8 cellular contexts compared by ENCODE assay signal in the genomic region with DNA sequence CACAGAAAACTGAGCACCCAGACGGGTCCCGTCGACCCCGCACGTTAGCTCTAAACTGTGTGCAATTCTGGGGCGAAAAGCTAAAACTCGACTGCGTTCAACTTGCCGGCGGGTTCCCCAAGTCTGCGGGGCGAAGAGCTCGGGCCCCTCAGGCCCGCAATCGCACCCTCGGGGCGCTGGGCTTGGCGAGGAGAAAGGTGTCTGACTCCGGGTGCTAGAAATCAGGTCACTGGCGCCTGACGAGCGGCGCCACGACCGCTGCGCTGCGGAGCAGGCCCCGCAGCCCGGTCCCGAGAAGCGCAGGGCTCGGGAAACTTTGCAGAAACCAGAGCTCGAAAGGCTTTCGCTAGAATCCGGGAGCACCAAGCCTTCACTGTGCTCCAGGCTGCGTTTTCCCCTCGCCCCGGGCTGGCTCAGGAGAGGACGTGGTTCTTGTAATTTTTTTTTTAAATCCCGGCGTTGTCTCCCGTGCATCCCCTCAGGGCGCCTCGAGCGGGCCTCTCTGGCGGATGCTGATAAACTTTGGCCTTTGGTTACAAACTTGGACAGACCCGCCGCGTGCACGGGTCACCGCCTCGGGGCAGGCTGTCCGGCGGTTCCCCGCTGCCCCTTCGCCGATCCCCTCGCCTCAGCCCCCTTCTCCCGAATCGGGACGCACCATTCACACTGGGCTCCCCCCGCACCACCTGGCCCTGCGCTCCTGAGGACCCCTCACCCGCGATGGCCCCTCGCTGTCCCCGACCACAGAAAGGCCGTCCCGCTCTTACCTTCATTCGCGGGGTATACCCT. TPM values are rescaled to one million over a fixed set of nuclear protein-coding genes. Genes with fewer than 3 reads are reported as not detected.
DNase-seq lines count a peak whose midpoint lies in the region; ATAC-seq and TF ChIP-seq lines count a peak whose summit lies in the region.

No MANE protein-coding gene starts in this region.

- DNase-seq in GM12865 (ENCODE audit: low read depth) (peak; percentile 4), GOT3 (lab: John Stamatoyannopoulos, UW) (peak; percentile 11), NCI-H1105 (lab: John Stamatoyannopoulos, UW) (peak; percentile 24), foreskin melanocyte (peak; percentile 25), neural crest cell (ENCODE audit: low read depth, low spot score) (peak; percentile 41), NCI-H1694 treated with DMSO at 0.1 percent for 48 hours (lab: John Stamatoyannopoulos, UW) (no peak)
- DNase-seq in activated T-helper 2 cell treated with anti-CD3 and anti-CD28 coated beads, Interferon-gamma antibody, Interleukin-2, Interleukin-4, amounts not matched to agents 10 μg/mL and 5 μg/mL and 100 μg/mL, durations not matched to agents 14 hours and 24 hours and 36 hours (ENCODE audit: low spot score), result peak; percentile 11

- ATAC-seq in HG03565 (IDR thresholded peaks at IDR 0.05; ENCODE audit: unreplicated experiment), result no peak

- H3K9me3 Mint-ChIP-seq in activated T-helper 2 cell treated with anti-CD3 and anti-CD28 coated beads, Interferon-gamma antibody, Interleukin-2, Interleukin-4, amounts not matched to agents 10 μg/mL and 5 μg/mL and 100 μg/mL, durations not matched to agents 14 hours and 24 hours and 36 hours, result no peaks in the 10 kb centered on the region
- H3K9me3 Mint-ChIP-seq in neural crest cell, result no peaks in the 10 kb centered on the region

- H3K4me3 Mint-ChIP-seq in activated T-helper 2 cell treated with anti-CD3 and anti-CD28 coated beads, Interferon-gamma antibody, Interleukin-2, Interleukin-4, amounts not matched to agents 10 μg/mL and 5 μg/mL and 100 μg/mL, durations not matched to agents 14 hours and 24 hours and 36 hours (ENCODE audit: low read depth), result peak overlapping the region; percentile 84
- H3K4me3 Mint-ChIP-seq in neural crest cell, result peak overlapping the region; percentile 100

- peaks cover 23% of the 10 kb centered on the region for H3K4me1 Mint-ChIP-seq in activated T-helper 2 cell treated with anti-CD3 and anti-CD28 coated beads, Interferon-gamma antibody, Interleukin-2, Interleukin-4, amounts not matched to agents 10 μg/mL and 5 μg/mL and 100 μg/mL, durations not matched to agents 14 hours and 24 hours and 36 hours (ENCODE audit: low read depth)
- peaks cover 56% of the 10 kb centered on the region for H3K4me1 Mint-ChIP-seq in neural crest cell

- intact Hi-C loops in activated T-helper 2 cell treated with anti-CD3 and anti-CD28 coated beads, Interferon-gamma antibody, Interleukin-2, Interleukin-4, amounts not matched to agents 10 μg/mL and 5 μg/mL and 100 μg/mL, durations not matched to agents 14 hours and 24 hours and 36 hours (cut with micrococcal nuclease), result loop anchor here (1.0 to 10.0 kb wide), 3 partner anchors 51 to 1837 kb away; no protein-coding TSS in a partner anchor

- H3K36me3 Mint-ChIP-seq in activated T-helper 2 cell treated with anti-CD3 and anti-CD28 coated beads, Interferon-gamma antibody, Interleukin-2, Interleukin-4, amounts not matched to agents 10 μg/mL and 5 μg/mL and 100 μg/mL, durations not matched to agents 14 hours and 24 hours and 36 hours (ENCODE audit: low read depth), result no peaks in the 10 kb centered on the region
- H3K36me3 Mint-ChIP-seq in neural crest cell (ENCODE audit: low read depth), result peaks cover 13% of the 10 kb centered on the region

- H3K27me3 Mint-ChIP-seq in activated T-helper 2 cell treated with anti-CD3 and anti-CD28 coated beads, Interferon-gamma antibody, Interleukin-2, Interleukin-4, amounts not matched to agents 10 μg/mL and 5 μg/mL and 100 μg/mL, durations not matched to agents 14 hours and 24 hours and 36 hours (ENCODE audit: low read depth), result peaks cover 73% of the 10 kb centered on the region
- peaks cover 76% of the 10 kb centered on the region for H3K27me3 Mint-ChIP-seq in neural crest cell (ENCODE audit: low read depth)

- H3K4me3 ChIP-seq in GM12865 (ENCODE audit: low read depth, low read length), result peak overlapping the region; percentile 66

- H3K27ac Mint-ChIP-seq in activated T-helper 2 cell treated with anti-CD3 and anti-CD28 coated beads, Interferon-gamma antibody, Interleukin-2, Interleukin-4, amounts not matched to agents 10 μg/mL and 5 μg/mL and 100 μg/mL, durations not matched to agents 14 hours and 24 hours and 36 hours, result no peak overlapping the region
- H3K27ac Mint-ChIP-seq in neural crest cell (ENCODE audit: unreplicated experiment), result peak overlapping the region; percentile 97

- TF ChIP-seq CTCF in GM12865 (IDR thresholded peaks at IDR 0.05; ENCODE audit: insufficient read depth, low read depth, low read length, missing control alignments) (no peak), neural crest cell (conservative IDR thresholded peaks at IDR 0.05) (no peak)

RNA-seq across cellular contexts. Expression of a gene that starts 0.5 kb away (rescaled TPM):
- 0.67 and 1.2 TPM in 2 replicates for total RNA-seq in activated T-helper 2 cell treated with anti-CD3 and anti-CD28 coated beads, Interferon-gamma antibody, Interleukin-2, Interleukin-4, amounts not matched to agents 10 μg/mL and 5 μg/mL and 100 μg/mL, durations not matched to agents 14 hours and 24 hours and 36 hours
- total RNA-seq in neural crest cell, result 105 and 108 TPM in 2 replicates

Comparison
In these comparisons a context has a peak if more than half of its experiments do, and no peak if none do; other contexts are left out.
1. RNA of a gene that starts 0.5 kb away (total RNA-seq): 105 to 108 TPM in neural crest cell; 0.67 to 1.2 TPM in activated T-helper 2 cell treated with anti-CD3 and anti-CD28 coated beads, Interferon-gamma antibody, Interleukin-2, Interleukin-4, amounts not matched to agents 10 μg/mL and 5 μg/mL and 100 μg/mL, durations not matched to agents 14 hours and 24 hours and 36 hours; every median in the first group is over 10 times any median in the second.